ENCODE assay signal across 8 cellular contexts in genomic region chr7:141975806-141976523, GRCh38. TPM values are rescaled to one million over a fixed set of nuclear protein-coding genes. Genes with fewer than 3 reads are reported as not detected.
DNase-seq lines count a peak whose midpoint lies in the region; ATAC-seq, FAIRE-seq and TF ChIP-seq lines count a peak whose summit lies in the region.

No MANE protein-coding gene starts in this region.

- no peaks in the 10 kb centered on the region for H3K9me3 ChIP-seq in WERI-Rb-1 (ENCODE audit: severe bottlenecking)

- H3K27ac ChIP-seq in WERI-Rb-1, result peak overlapping the region; percentile 32; the same call in 1 of the 2 replicates

- H3K4me3 ChIP-seq in WERI-Rb-1 (ENCODE audit: low read depth, low read length), result peak overlapping the region; percentile 45
- peak overlapping the region; percentile 13 for H3K4me3 ChIP-seq in bronchial epithelial cell (ENCODE audit: low read depth, low read length)

- H3K36me3 ChIP-seq in WERI-Rb-1 (no peaks in the 10 kb centered on the region), bronchial epithelial cell (ENCODE audit: control insufficient read depth, insufficient read depth, low read length) (no peaks in the 10 kb centered on the region)

- FAIRE-seq in bronchial epithelial cell (lab: Jason Lieb, UNC), result no peak
- peak; percentile 38 for FAIRE-seq in islet of Langerhans (lab: Jason Lieb, UNC)

- no peaks in the 10 kb centered on the region for H3K27me3 ChIP-seq in WERI-Rb-1 (ENCODE audit: insufficient read depth, low read depth, severe bottlenecking)
- no peaks in the 10 kb centered on the region for H3K27me3 ChIP-seq in bronchial epithelial cell (ENCODE audit: control insufficient read depth, insufficient read depth, low read length)

- TF ChIP-seq CTCF in WERI-Rb-1 (IDR thresholded peaks at IDR 0.05; ENCODE audit: low read depth, low read length) (peak; percentile 86), bronchial epithelial cell (IDR thresholded peaks at IDR 0.05; ENCODE audit: insufficient read depth, low read length, severe bottlenecking) (peak; percentile 92)

- DNase-seq in NCI-H446 (lab: John Stamatoyannopoulos, UW), result peak; percentile 8 to 74
- no peak for DNase-seq in NCI-H446 treated with DMSO at 0.1 percent for 48 hours (lab: John Stamatoyannopoulos, UW)
- peak; percentile 77 for DNase-seq in NCI-H2107 treated with DMSO at 0.1 percent for 48 hours (lab: John Stamatoyannopoulos, UW; ENCODE audit: unreplicated experiment)
- DNase-seq in WERI-Rb-1, result peak; percentile 87
- peak; percentile 59 for DNase-seq in bronchial epithelial cell (ENCODE audit: low read depth)
- DNase-seq in stimulated activated CD4-positive, alpha-beta T cell treated with anti-CD3 and anti-CD28 coated beads, Interleukin-1b, Interleukin-23, amount 100 ng/mL, for 1 hour (ENCODE audit: low read depth in 2 of 2), result peak; percentile 6 to 60

- ATAC-seq in HG02981 (IDR thresholded peaks at IDR 0.05; ENCODE audit: unreplicated experiment), result peak; percentile 79

RNA-seq across cellular contexts. Expression of gene TAS2R38, which starts 2.4 kb away (rescaled TPM):
- total RNA-seq in bronchial epithelial cell, result not detected in 2 replicates

RNA-seq across cellular contexts. Expression of gene MGAM, which starts 19.7 kb away (rescaled TPM):
- total RNA-seq in bronchial epithelial cell, result under 0.01 and 0.38 TPM in 2 replicates

RNA-seq across cellular contexts. Expression of gene CLEC5A, which starts 29.2 kb away (rescaled TPM):
- total RNA-seq in bronchial epithelial cell, result not detected in 2 replicates

RNA-seq across cellular contexts. Expression of gene OR9A4, which starts 59.8 kb away (rescaled TPM):
- 0.26 TPM in 1 of 2 replicates, not detected in the other for total RNA-seq in bronchial epithelial cell
